15 cellular contexts compared by ENCODE assay signal in genomic region chr1:153752561-153753195, GRCh38. TPM values are rescaled to one million over a fixed set of nuclear protein-coding genes. Genes with fewer than 3 reads are reported as not detected.
A peak's percentile ranks its signal among the peaks of the same experiment; 100 is the strongest.
DNase-seq lines count a peak whose midpoint lies in the region; ATAC-seq, FAIRE-seq and TF ChIP-seq lines count a peak whose summit lies in the region.
"Had no signal": no experiment of that assay in that cellular context is flagged by ENCODE, and none has a peak within 500 bp of the region (broad histone marks: within the 10 kb centered on the region; RNA-seq: fewer than 3 reads in every experiment).

No MANE protein-coding gene starts in this region.

- H3K4me3 ChIP-seq in fibroblast of villous mesenchyme (ENCODE audit: low read depth, low read length), result no peak overlapping the region

- DNase-seq in A172 (ENCODE audit: low spot score) (peak; percentile 85), RCC 7860 (ENCODE audit: low spot score) (peak; percentile 90), fibroblast of villous mesenchyme (ENCODE audit: low read depth) (peak; percentile 93), posterior vena cava (ENCODE audit: low spot score) (peak; percentile 91), NCI-H524 (lab: John Stamatoyannopoulos, UW) (no peak), DMS153 treated with DMSO at 0.1 percent for 48 hours (lab: John Stamatoyannopoulos, UW; ENCODE audit: unreplicated experiment) (no peak)
- DNase-seq: activated CD8-positive, alpha-beta memory T cell treated with anti-CD3 and anti-CD28 coated beads, Interleukin-2, amount 50 U/mL, for 48 hours; NCI-H1092 treated with DMSO at 0.1 percent for 48 hours; NCI-H69; nucleus accumbens; SHP77 treated with DMSO at 0.1 percent for 48 hours had no signal

- FAIRE-seq in RCC 7860 (lab: Jason Lieb, UNC), result peak; percentile 92
- FAIRE-seq: GM18507, islet of Langerhans had no signal

- TF ChIP-seq CTCF in fibroblast of villous mesenchyme (IDR thresholded peaks at IDR 0.05; ENCODE audit: insufficient read depth, low read depth, low read length), result no peak

- ATAC-seq in GM18498 (IDR thresholded peaks at IDR 0.05; ENCODE audit: unreplicated experiment) (no peak), HG03280 (IDR thresholded peaks at IDR 0.05; ENCODE audit: unreplicated experiment) (no peak)

- intact Hi-C loops in posterior vena cava (cut with DNase I), result loop anchor here (1.0 to 10.0 kb wide), 2 partner anchors 21 to 238 kb away; no protein-coding TSS in a partner anchor

RNA-seq across cellular contexts. Expression of gene SLC27A3, which starts 22.5 kb away (rescaled TPM):
- total RNA-seq in A172 (2014; rRNA removed; shearing (Covaris generic)), result 1.8 and 2.2 TPM in 2 replicates
- total RNA-seq in fibroblast of villous mesenchyme (6.9 and 14.8 TPM in 2 replicates), posterior vena cava (10 to 100 TPM; 60.5 to 64.5 TPM)

RNA-seq across cellular contexts. Expression of gene INTS3, which starts 24.8 kb away (rescaled TPM):
- total RNA-seq in A172 (2014; rRNA removed; shearing (Covaris generic)), result 43.6 and 44.7 TPM in 2 replicates
- total RNA-seq in fibroblast of villous mesenchyme (37.0 and 51.4 TPM in 2 replicates), posterior vena cava (10 to 100 TPM; 41.4 to 49.0 TPM)

Comparison
In these comparisons a context has a peak if more than half of its experiments do, and no peak if none do; other contexts are left out.
1. DNase-seq: peak in A172 (single experiment), RCC 7860 (single experiment), fibroblast of villous mesenchyme (single experiment) and posterior vena cava (single experiment); none in NCI-H524 (0 of 2) and DMS153 treated with DMSO at 0.1 percent for 48 hours (single experiment).